1 cellular context compared by ENCODE assay signal in genomic region chr19:7098096-7098495, GRCh38.
TF ChIP-seq lines count a peak whose summit lies in the region.

No MANE protein-coding gene starts in this region.

TF ChIP-seq in H1, 55 proteins besides CTCF, POLR2A, EP300 and RAD21:
- TF ChIP-seq ASH2L (IDR thresholded peaks at IDR 0.05; ENCODE audit: low read length) (no peak), GTF2F1 (IDR thresholded peaks at IDR 0.05; ENCODE audit: borderline replicate concordance, low read depth, low read length) (no peak), TAF1 (IDR thresholded peaks at IDR 0.05; ENCODE audit: low read depth, low read length) (no peak), EZH2 (IDR thresholded peaks at IDR 0.05; ENCODE audit: low read depth, low read length, severe bottlenecking) (no peak), SP2 (IDR thresholded peaks at IDR 0.05; ENCODE audit: low read length) (no peak), SAP30 (IDR thresholded peaks at IDR 0.05; ENCODE audit: insufficient read depth, insufficient replicate concordance, low read length) (no peak), MAFK (IDR thresholded peaks at IDR 0.05; ENCODE audit: low read depth, low read length) (no peak), FOSL1 (IDR thresholded peaks at IDR 0.05; ENCODE audit: insufficient read depth, low read depth, low read length) (no peak), CREB1 (IDR thresholded peaks at IDR 0.05) (no peak), KDM4A (IDR thresholded peaks at IDR 0.05; ENCODE audit: low read depth, low read length, severe bottlenecking) (no peak), PHF8 (conservative IDR thresholded peaks at IDR 0.05; ENCODE audit: low read depth, low read length) (no peak), HDAC2 (IDR thresholded peaks at IDR 0.05; ENCODE audit: borderline replicate concordance in 1 of 2, low read depth in 2 of 2, low read length in 2 of 2) (no peak), SIRT6 (IDR thresholded peaks at IDR 0.05; ENCODE audit: low read length) (no peak), ZNF274 (IDR thresholded peaks at IDR 0.05; ENCODE audit: borderline replicate concordance, extremely low read depth, low read length) (no peak), TEAD4 (IDR thresholded peaks at IDR 0.05; ENCODE audit: low read depth, low read length) (no peak), TBP (IDR thresholded peaks at IDR 0.05; ENCODE audit: low read depth, low read length) (no peak), USF2 (IDR thresholded peaks at IDR 0.05; ENCODE audit: low read length) (no peak), RBBP5 (IDR thresholded peaks at IDR 0.05; ENCODE audit: borderline replicate concordance, low read depth, low read length) (no peak), TCF12 (IDR thresholded peaks at IDR 0.05; ENCODE audit: low read depth, low read length) (no peak)
